ENCODE assay signal across 9 cellular contexts in genomic region chr17:1607971-1608320, GRCh38. TPM values are rescaled to one million over a fixed set of nuclear protein-coding genes. Genes with fewer than 3 reads are reported as not detected.
A peak's percentile ranks its signal among the peaks of the same experiment; 100 is the strongest.
DNase-seq lines count a peak whose midpoint lies in the region; ATAC-seq and TF ChIP-seq lines count a peak whose summit lies in the region.
"Had no signal": no experiment of that assay in that cellular context is flagged by ENCODE, and none has a peak within 500 bp of the region (broad histone marks: within the 10 kb centered on the region; RNA-seq: fewer than 3 reads in every experiment).

No MANE protein-coding gene starts in this region.

- peaks cover 27% of the 10 kb centered on the region for H3K4me1 ChIP-seq in OCI-LY3 (ENCODE audit: low read length)
- H3K4me1 ChIP-seq: uterus had no signal

- no peak overlapping the region; the same call in 1 of the 2 replicates for H3K9ac ChIP-seq in OCI-LY3 (ENCODE audit: low read length)

- no peak for DNase-seq in activated CD4-positive, alpha-beta T cell treated with anti-CD3 and anti-CD28 coated beads, Interleukin-2, amount 10 ng/mL, durations not matched to agents 24 days and 14 days
- no peak for DNase-seq in activated CD4-positive, alpha-beta T cell treated with anti-CD3 and anti-CD28 coated beads for 4 hours
- DNase-seq in iPS-NIHi7 (ENCODE audit: extremely low spot score) (peak; percentile 6), NCI-H2171 (lab: John Stamatoyannopoulos, UW) (no peak), T-helper 17 cell (no peak), KBM-7 (no peak)
- DNase-seq in stimulated activated naive CD8-positive, alpha-beta T cell treated with anti-CD3 and anti-CD28 coated beads, Interleukin-15, Interleukin-2, amounts not matched to agents 100 U/mL and 50 U/mL, for 24 hours: no peak
- DNase-seq: uterus had no signal

- H3K4me3 ChIP-seq in OCI-LY3 (ENCODE audit: low read length): no peak overlapping the region
- H3K4me3 ChIP-seq: uterus had no signal

- H3K9me3 ChIP-seq in OCI-LY3 (ENCODE audit: insufficient read depth, low read length): no peaks in the 10 kb centered on the region
- H3K9me3 ChIP-seq in T-helper 17 cell (ENCODE audit: control insufficient read depth, low read length, poor library complexity, severe bottlenecking): no peaks in the 10 kb centered on the region
- H3K9me3 ChIP-seq: uterus had no signal

- peak; percentile 11 for ATAC-seq in stimulated activated naive CD8-positive, alpha-beta T cell treated with anti-CD3 and anti-CD28 coated beads, Interleukin-15, Interleukin-2, amounts not matched to agents 100 U/mL and 50 U/mL, for 24 hours
- no peak for ATAC-seq in T-helper 17 cell

- peak overlapping the region; percentile 60 for H3K4me2 ChIP-seq in OCI-LY3 (ENCODE audit: low read length)

- intact Hi-C loops in activated CD4-positive, alpha-beta T cell treated with anti-CD3 and anti-CD28 coated beads, Interleukin-2, amount 10 ng/mL, durations not matched to agents 24 days and 14 days (cut with micrococcal nuclease): loop anchor here (1.0 to 5.0 kb wide), 2 partner anchors 20 to 36 kb away; partner anchors contain the start of gene SLC43A2

- H3K27me3 ChIP-seq in OCI-LY3 (ENCODE audit: low read depth, low read length): no peaks in the 10 kb centered on the region
- H3K27me3 ChIP-seq: uterus had no signal

- peak overlapping the region; percentile 36; the same call in 1 of the 2 replicates for H2AFZ ChIP-seq in OCI-LY3 (ENCODE audit: low read depth, low read length)

- H3K27me3 Mint-ChIP-seq in activated CD4-positive, alpha-beta T cell treated with anti-CD3 and anti-CD28 coated beads, Interleukin-2, amount 10 ng/mL, durations not matched to agents 24 days and 14 days: no peaks in the 10 kb centered on the region
- H3K27me3 Mint-ChIP-seq in T-helper 17 cell: no peaks in the 10 kb centered on the region

- peak overlapping the region; percentile 78 for H3K27ac ChIP-seq in OCI-LY3 (ENCODE audit: low read length)
- H3K27ac ChIP-seq: uterus had no signal

- peak overlapping the region; percentile 92 for H3K27ac Mint-ChIP-seq in activated CD4-positive, alpha-beta T cell treated with anti-CD3 and anti-CD28 coated beads, Interleukin-2, amount 10 ng/mL, durations not matched to agents 24 days and 14 days
- H3K27ac Mint-ChIP-seq in T-helper 17 cell: no peak overlapping the region

- peak overlapping the region; percentile 39 for H3K4me3 Mint-ChIP-seq in activated CD4-positive, alpha-beta T cell treated with anti-CD3 and anti-CD28 coated beads, Interleukin-2, amount 10 ng/mL, durations not matched to agents 24 days and 14 days
- H3K4me3 Mint-ChIP-seq in T-helper 17 cell: no peak overlapping the region

- H3K4me1 Mint-ChIP-seq in activated CD4-positive, alpha-beta T cell treated with anti-CD3 and anti-CD28 coated beads, Interleukin-2, amount 10 ng/mL, durations not matched to agents 24 days and 14 days: peaks cover 21% of the 10 kb centered on the region
- peaks cover 2% of the 10 kb centered on the region for H3K4me1 Mint-ChIP-seq in T-helper 17 cell

- no peaks in the 10 kb centered on the region for H3K79me2 ChIP-seq in OCI-LY3 (ENCODE audit: low read length)

- H3K9me3 Mint-ChIP-seq in activated CD4-positive, alpha-beta T cell treated with anti-CD3 and anti-CD28 coated beads, Interleukin-2, amount 10 ng/mL, durations not matched to agents 24 days and 14 days: no peaks in the 10 kb centered on the region

- H3K36me3 Mint-ChIP-seq in activated CD4-positive, alpha-beta T cell treated with anti-CD3 and anti-CD28 coated beads, Interleukin-2, amount 10 ng/mL, durations not matched to agents 24 days and 14 days (ENCODE audit: low read depth): no peaks in the 10 kb centered on the region
- no peaks in the 10 kb centered on the region for H3K36me3 Mint-ChIP-seq in T-helper 17 cell (ENCODE audit: low read depth)

- no peaks in the 10 kb centered on the region for H4K20me1 ChIP-seq in OCI-LY3 (ENCODE audit: insufficient read depth, low read length)

- TF ChIP-seq CTCF in OCI-LY3 (IDR thresholded peaks at IDR 0.05; ENCODE audit: low read depth, low read length): no peak

- H3K36me3 ChIP-seq in OCI-LY3 (replicated peaks; ENCODE audit: low read depth, low read length): no peaks in the 10 kb centered on the region
- H3K36me3 ChIP-seq: uterus had no signal

- in situ Hi-C loops in KBM-7 (cut with MboI; ENCODE audit: low pct_unique_long_range_greater_than_20kb, low sequenced_read_pairs): no loop called here

RNA-seq across cellular contexts. Expression of gene SLC43A2, which starts 20.7 kb away (rescaled TPM):
- total RNA-seq in activated CD4-positive, alpha-beta T cell treated with anti-CD3 and anti-CD28 coated beads, Interleukin-2, amount 10 ng/mL, durations not matched to agents 24 days and 14 days: 2.8 and 3.4 TPM in 2 replicates
- total RNA-seq in T-helper 17 cell: 1 to 10 TPM; 5.1 to 7.4 TPM

RNA-seq across cellular contexts. Expression of gene SCARF1, which starts 37.6 kb away (rescaled TPM):
- 8.4 and 9.5 TPM in 2 replicates for total RNA-seq in activated CD4-positive, alpha-beta T cell treated with anti-CD3 and anti-CD28 coated beads, Interleukin-2, amount 10 ng/mL, durations not matched to agents 24 days and 14 days
- 1 to 10 TPM; 1.6 to 2.3 TPM for total RNA-seq in T-helper 17 cell

RNA-seq across cellular contexts. Expression of gene RILP, which starts 41.7 kb away (rescaled TPM):
- 7.3 and 11.4 TPM in 2 replicates for total RNA-seq in activated CD4-positive, alpha-beta T cell treated with anti-CD3 and anti-CD28 coated beads, Interleukin-2, amount 10 ng/mL, durations not matched to agents 24 days and 14 days
- total RNA-seq in T-helper 17 cell: 1 to 10 TPM; 2.3 to 3.0 TPM

RNA-seq across cellular contexts. Expression of gene PITPNA, which starts 45.4 kb away (rescaled TPM):
- total RNA-seq in activated CD4-positive, alpha-beta T cell treated with anti-CD3 and anti-CD28 coated beads, Interleukin-2, amount 10 ng/mL, durations not matched to agents 24 days and 14 days: 74.3 and 76.1 TPM in 2 replicates
- 10 to 100 TPM; 41.6 to 48.0 TPM for total RNA-seq in T-helper 17 cell
